In genomic region chr16:79601092-79601977, GRCh38 we compare ENCODE assay signal across 8 cellular contexts. TPM values are rescaled to one million over a fixed set of nuclear protein-coding genes. Genes with fewer than 3 reads are reported as not detected.
DNase-seq lines count a peak whose midpoint lies in the region; ATAC-seq and TF ChIP-seq lines count a peak whose summit lies in the region.

No MANE protein-coding gene starts in this region.

- no peaks in the 10 kb centered on the region for H3K9me3 ChIP-seq in tibial nerve

- H3K4me1 ChIP-seq in tibial nerve, result peaks cover 0 to 25% (median 6%) of the 10 kb centered on the region in 4 donors

- H3K36me3 ChIP-seq in tibial nerve, result no peaks in the 10 kb centered on the region

- WGBS in tibial nerve, 2 donors, result 0 to 1% methylated on average over 44 to 50 of the region's 51 CpGs

- TF ChIP-seq CTCF in tibial nerve (IDR thresholded peaks at IDR 0.05), result no peak

- peak overlapping the region; percentile 62 to 91 (median 78) for H3K4me3 ChIP-seq in tibial nerve

- TF ChIP-seq EP300 in tibial nerve (IDR thresholded peaks at IDR 0.05), result peak in 1 of 2 donors; percentile 2

- peak; percentile 42 for DNase-seq in activated naive CD4-positive, alpha-beta T cell treated with Interleukin-2 at 50 U/mL for 16 hours
- no peak for DNase-seq in activated naive CD4-positive, alpha-beta T cell (lab: John Stamatoyannopoulos, UW)
- peak; percentile 41 for DNase-seq in activated CD4-positive, alpha-beta T cell treated with anti-CD3 and anti-CD28 coated beads for 48 hours
- DNase-seq in epithelial cell of prostate (ENCODE audit: low read depth, low spot score), result no peak
- DNase-seq in mucosa of gallbladder (ENCODE audit: low spot score), result peak; percentile 71
- peak in 1 of 2 donors; percentile 41 for DNase-seq in tibial nerve (ENCODE audit: low spot score in 2 of 2)

- peak; percentile 7 to 19 for TF ChIP-seq POLR2A in tibial nerve (IDR thresholded peaks at IDR 0.05)

- ATAC-seq in HG02588 (IDR thresholded peaks at IDR 0.05; ENCODE audit: unreplicated experiment) (no peak), GM19023 (IDR thresholded peaks at IDR 0.05; ENCODE audit: unreplicated experiment) (no peak)

- peak overlapping the region; percentile 89 for H3K27ac ChIP-seq in epithelial cell of prostate
- H3K27ac ChIP-seq in tibial nerve, result peak overlapping the region; percentile 91 to 96 (median 94)

- no peaks in the 10 kb centered on the region for H3K27me3 ChIP-seq in tibial nerve

RNA-seq across cellular contexts. Expression of gene MAF, which starts 0.8 kb away (rescaled TPM):
- total RNA-seq in mucosa of gallbladder, result 84.3 TPM
- total RNA-seq in tibial nerve, result 100 to 1,000 TPM in 3 of 4 donors, 10 to 100 TPM in 1; 75.3 to 160 (median 115) TPM

Comparison
In these comparisons a context has a peak if more than half of its experiments do, and no peak if none do; other contexts are left out.
1. DNase-seq: peak in activated naive CD4-positive, alpha-beta T cell treated with Interleukin-2 at 50 U/mL for 16 hours (single experiment), activated CD4-positive, alpha-beta T cell treated with anti-CD3 and anti-CD28 coated beads for 48 hours (single experiment) and mucosa of gallbladder (single experiment); none in activated naive CD4-positive, alpha-beta T cell (0 of 4) and epithelial cell of prostate (single experiment).